Comparison of ENCODE assay signal across 22 cellular contexts in the genomic region with DNA sequence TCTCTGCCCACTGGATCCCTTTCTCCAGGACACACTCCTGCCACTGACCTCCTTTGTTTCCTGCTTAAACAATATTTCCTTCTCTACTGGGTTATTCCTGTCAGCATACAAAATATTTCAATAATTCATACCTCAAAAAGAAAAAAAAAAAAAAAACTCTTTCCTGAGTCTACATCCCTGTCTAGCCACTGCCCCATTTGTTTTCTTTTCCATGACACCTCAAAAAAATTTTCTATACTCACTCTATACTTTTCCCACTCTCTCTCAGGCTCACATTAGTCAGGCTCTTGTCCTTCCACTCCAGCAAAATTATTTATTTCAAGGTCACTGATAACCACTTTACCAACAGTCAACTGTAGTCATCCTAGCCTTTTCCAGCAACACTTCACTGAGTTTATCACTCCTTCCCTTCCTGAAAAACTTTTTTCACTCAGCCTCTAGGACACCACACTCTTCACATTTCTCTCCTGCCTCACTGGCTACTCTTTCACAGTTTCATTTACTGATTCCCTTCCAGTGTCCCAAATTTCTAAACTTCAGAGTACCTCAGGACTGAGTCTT. TPM values are rescaled to one million over a fixed set of nuclear protein-coding genes. Genes with fewer than 3 reads are reported as not detected.
DNase-seq lines count a peak whose midpoint lies in the region; ATAC-seq and TF ChIP-seq lines count a peak whose summit lies in the region.
"Had no signal": no experiment of that assay in that cellular context is flagged by ENCODE, and none has a peak within 500 bp of the region (broad histone marks: within the 10 kb centered on the region; RNA-seq: fewer than 3 reads in every experiment).

No MANE protein-coding gene starts in this region.

- ATAC-seq in left ventricle myocardium superior = peak; percentile 60
- no peak for ATAC-seq in central memory CD8-positive, alpha-beta T cell (replicated peaks; ENCODE audit: extremely low read depth, poor library complexity, severe bottlenecking)
- ATAC-seq in HG03442 (IDR thresholded peaks at IDR 0.05; ENCODE audit: unreplicated experiment) = no peak
- ATAC-seq: HCT116 had no signal

- no peaks in the 10 kb centered on the region for H3K4me1 ChIP-seq in vagina
- H3K4me1 ChIP-seq: BE2C had no signal

- intact Hi-C loops in left ventricle myocardium superior (cut with micrococcal nuclease) = no loop called here
- intact Hi-C loops in cardiac septum (cut with DNase I) = no loop called here
- intact Hi-C loops in vagina (cut with DNase I) = no loop called here

- H3K4me3 ChIP-seq in vagina = no peak overlapping the region
- H3K4me3 ChIP-seq: SK-N-MC had no signal

- H3K4me3 Mint-ChIP-seq in T-helper 1 cell treated with Interleukin-12 subunit alpha and Interleukin-12 subunit beta and Interleukin-4 antibody, amounts not matched to agents 30 μg/mL and 1 μg/mL, for 36 hours = no peak overlapping the region
- H3K4me3 Mint-ChIP-seq in central memory CD8-positive, alpha-beta T cell = no peak overlapping the region
- no peak overlapping the region for H3K4me3 Mint-ChIP-seq in progenitor cell of endocrine pancreas (ENCODE audit: low read depth)
- H3K4me3 Mint-ChIP-seq: CD14-positive monocyte had no signal

- H3K9me3 Mint-ChIP-seq in T-helper 1 cell treated with Interleukin-12 subunit alpha and Interleukin-12 subunit beta and Interleukin-4 antibody, amounts not matched to agents 30 μg/mL and 1 μg/mL, for 36 hours = peaks cover 4% of the 10 kb centered on the region
- H3K9me3 Mint-ChIP-seq in central memory CD8-positive, alpha-beta T cell = peaks cover 4% of the 10 kb centered on the region
- peaks cover 18% of the 10 kb centered on the region for H3K9me3 Mint-ChIP-seq in progenitor cell of endocrine pancreas (ENCODE audit: low read depth)

- H3K36me3 Mint-ChIP-seq in T-helper 1 cell treated with Interleukin-12 subunit alpha and Interleukin-12 subunit beta and Interleukin-4 antibody, amounts not matched to agents 30 μg/mL and 1 μg/mL, for 36 hours (ENCODE audit: low read depth) = peaks cover 28% of the 10 kb centered on the region
- H3K36me3 Mint-ChIP-seq in central memory CD8-positive, alpha-beta T cell (ENCODE audit: insufficient read depth) = peaks cover 3% of the 10 kb centered on the region
- peaks cover 25% of the 10 kb centered on the region for H3K36me3 Mint-ChIP-seq in progenitor cell of endocrine pancreas (ENCODE audit: insufficient read depth)

- TF ChIP-seq CTCF in progenitor cell of endocrine pancreas (IDR thresholded peaks at IDR 0.05; ENCODE audit: unreplicated experiment) (no peak), vagina (IDR thresholded peaks at IDR 0.05) (no peak)

- peak overlapping the region; percentile 15 for H3K27ac Mint-ChIP-seq in T-helper 1 cell treated with Interleukin-12 subunit alpha and Interleukin-12 subunit beta and Interleukin-4 antibody, amounts not matched to agents 30 μg/mL and 1 μg/mL, for 36 hours
- peak overlapping the region; percentile 25 for H3K27ac Mint-ChIP-seq in central memory CD8-positive, alpha-beta T cell (ENCODE audit: low read depth)
- peak overlapping the region; percentile 1 for H3K27ac Mint-ChIP-seq in progenitor cell of endocrine pancreas

- H3K27ac ChIP-seq in vagina = no peak overlapping the region
- H3K27ac ChIP-seq: 22Rv1, RWPE1, SK-N-MC had no signal

- H3K36me3 ChIP-seq in vagina = no peaks in the 10 kb centered on the region
- H3K36me3 ChIP-seq: BE2C had no signal

- DNase-seq in T-helper 1 cell (no peak), left ventricle myocardium superior (no peak), cardiac septum (ENCODE audit: low spot score) (no peak), progenitor cell of endocrine pancreas (ENCODE audit: low spot score, unreplicated experiment) (no peak), vagina (ENCODE audit: extremely low spot score in 2 of 2) (no peak)
- no peak for DNase-seq in central memory CD8-positive, alpha-beta T cell (ENCODE audit: low spot score in 2 of 2)
- DNase-seq: ACHN, BE2C, DMS153, DND-41, Kasumi-1, NCI-H1105 treated with DMSO at 0.1 percent for 48 hours, NCI-H2029, NCI-H526 treated with DMSO at 0.1 percent for 48 hours, SIG-M5 had no signal

- H3K27me3 ChIP-seq in vagina = no peaks in the 10 kb centered on the region
- H3K27me3 ChIP-seq: BE2C had no signal

- peaks cover 2% of the 10 kb centered on the region for H3K4me1 Mint-ChIP-seq in T-helper 1 cell treated with Interleukin-12 subunit alpha and Interleukin-12 subunit beta and Interleukin-4 antibody, amounts not matched to agents 30 μg/mL and 1 μg/mL, for 36 hours (ENCODE audit: low read depth)
- peaks cover 41% of the 10 kb centered on the region for H3K4me1 Mint-ChIP-seq in central memory CD8-positive, alpha-beta T cell
- no peaks in the 10 kb centered on the region for H3K4me1 Mint-ChIP-seq in progenitor cell of endocrine pancreas (ENCODE audit: low read depth)

- H3K27me3 Mint-ChIP-seq in T-helper 1 cell treated with Interleukin-12 subunit alpha and Interleukin-12 subunit beta and Interleukin-4 antibody, amounts not matched to agents 30 μg/mL and 1 μg/mL, for 36 hours (ENCODE audit: low read depth) = no peaks in the 10 kb centered on the region
- no peaks in the 10 kb centered on the region for H3K27me3 Mint-ChIP-seq in central memory CD8-positive, alpha-beta T cell
- no peaks in the 10 kb centered on the region for H3K27me3 Mint-ChIP-seq in progenitor cell of endocrine pancreas

- H3K9me3 ChIP-seq in vagina = peaks cover 3% of the 10 kb centered on the region
- H3K9me3 ChIP-seq: BE2C had no signal

- TF ChIP-seq POLR2A in vagina (IDR thresholded peaks at IDR 0.05) = no peak

RNA-seq across cellular contexts. Expression of a gene that starts 29.4 kb away (rescaled TPM):
- total RNA-seq in left ventricle myocardium superior (4.8 TPM), cardiac septum (6.5 TPM), progenitor cell of endocrine pancreas (23.5 and 23.8 TPM in 2 replicates), vagina (11.8 TPM)
